Comparison of ENCODE assay signal across 6 cellular contexts in genomic region chr14:23787436-23787835, GRCh38.
"Had no signal": no experiment of that assay in that cellular context is flagged by ENCODE, and none has a peak within 500 bp of the region (broad histone marks: within the 10 kb centered on the region; RNA-seq: fewer than 3 reads in every experiment).

No MANE protein-coding gene starts in this region.

- ATAC-seq: GM23338, HepG2 had no signal

- H3K27ac ChIP-seq: HL-60 had no signal

- H3K4me3 ChIP-seq: GM23338 had no signal

- H3K4me2 ChIP-seq: GM23338 had no signal

- DNase-seq: H9, HCEC 1CT, KBM-7 had no signal
